In genomic region chr1:975896-976683, GRCh38 we compare ENCODE assay signal across 1 cellular context.
A peak's percentile ranks its signal among the peaks of the same experiment; 100 is the strongest.
TF ChIP-seq lines count a peak whose summit lies in the region.

No MANE protein-coding gene starts in this region.

TF ChIP-seq in HepG2, 621 proteins besides CTCF, POLR2A, EP300 and RAD21 (continues in another document):
- TF ChIP-seq PCBP1 (IDR thresholded peaks at IDR 0.05; ENCODE audit: borderline replicate concordance, low read depth, low read length) (no peak), ZBTB46 (CRISPR knock-in tag; IDR thresholded peaks at IDR 0.05; ENCODE audit: borderline replicate concordance) (no peak), ZFX (CRISPR knock-in tag; IDR thresholded peaks at IDR 0.05; ENCODE audit: low read depth) (peak; percentile 49; the same call in 1 of the 2 replicates), ZNF646 (CRISPR knock-in tag; IDR thresholded peaks at IDR 0.05) (no peak), ZNF17 (CRISPR knock-in tag; IDR thresholded peaks at IDR 0.05) (no peak), ZNF776 (CRISPR knock-in tag; IDR thresholded peaks at IDR 0.05) (peak; percentile 76; the same call in 1 of the 2 replicates), HNF1B (CRISPR knock-in tag; IDR thresholded peaks at IDR 0.05) (peak; percentile 65; the same call in 1 of the 2 replicates), SAP130 (CRISPR knock-in tag; IDR thresholded peaks at IDR 0.05; ENCODE audit: low read depth) (peak; percentile 63), ZBTB1 (CRISPR knock-in tag; IDR thresholded peaks at IDR 0.05; ENCODE audit: borderline replicate concordance) (no peak), ZNF10 (CRISPR knock-in tag; IDR thresholded peaks at IDR 0.05; ENCODE audit: borderline replicate concordance, low read depth) (no peak), BCL6 (CRISPR knock-in tag; IDR thresholded peaks at IDR 0.05) (peak; percentile 34; the same call in 1 of the 2 replicates), ZNF766 (CRISPR knock-in tag; IDR thresholded peaks at IDR 0.05; ENCODE audit: borderline replicate concordance) (0 out of 2 replicates have a peak, but pooled peaks have one; percentile 28), SAFB2 (CRISPR knock-in tag; IDR thresholded peaks at IDR 0.05; ENCODE audit: borderline replicate concordance, low read depth) (0 out of 2 replicates have a peak, but pooled peaks have one; percentile 57), FOSL2 (CRISPR knock-in tag; IDR thresholded peaks at IDR 0.05) (0 out of 2 replicates have a peak, but pooled peaks have one; percentile 18), ISX (CRISPR knock-in tag; conservative IDR thresholded peaks at IDR 0.05) (no peak), KLF11 (CRISPR knock-in tag; IDR thresholded peaks at IDR 0.05) (no peak), MLXIP (CRISPR knock-in tag; IDR thresholded peaks at IDR 0.05; ENCODE audit: borderline replicate concordance) (no peak), SNAI1 (CRISPR knock-in tag; IDR thresholded peaks at IDR 0.05; ENCODE audit: borderline replicate concordance) (no peak), SP4 (CRISPR knock-in tag; IDR thresholded peaks at IDR 0.05) (0 out of 2 replicates have a peak, but pooled peaks have one; percentile 52), SIN3B (IDR thresholded peaks at IDR 0.05; ENCODE audit: low read length) (no peak), ETV6 (CRISPR knock-in tag; conservative IDR thresholded peaks at IDR 0.05) (no peak), GABPB1 (CRISPR knock-in tag; IDR thresholded peaks at IDR 0.05) (peak; percentile 80; the same call in 1 of the 2 replicates), IKZF4 (CRISPR knock-in tag; IDR thresholded peaks at IDR 0.05; ENCODE audit: borderline replicate concordance, low read depth, not compliant biosample characterization) (no peak), SP1 (IDR thresholded peaks at IDR 0.05) (no peak), SP1 (CRISPR knock-in tag; IDR thresholded peaks at IDR 0.05) (no peak), ZBTB34 (CRISPR knock-in tag; IDR thresholded peaks at IDR 0.05) (no peak), ZNF496 (CRISPR knock-in tag; IDR thresholded peaks at IDR 0.05; ENCODE audit: insufficient replicate concordance) (no peak), SMAD9 (CRISPR knock-in tag; IDR thresholded peaks at IDR 0.05) (no peak), ZFP82 (CRISPR knock-in tag; IDR thresholded peaks at IDR 0.05; ENCODE audit: borderline replicate concordance) (no peak), NFAT5 (CRISPR knock-in tag; IDR thresholded peaks at IDR 0.05) (0 out of 2 replicates have a peak, but pooled peaks have one; percentile 48), PPARG (CRISPR knock-in tag; conservative IDR thresholded peaks at IDR 0.05) (no peak), XRCC5 (optimal IDR thresholded peaks at IDR 0.05; ENCODE audit: low read length) (peak; percentile 45), ZNF543 (CRISPR knock-in tag; IDR thresholded peaks at IDR 0.05) (0 out of 2 replicates have a peak, but pooled peaks have one; percentile 32), ZNF557 (CRISPR knock-in tag; IDR thresholded peaks at IDR 0.05) (no peak), CSRNP2 (CRISPR knock-in tag; conservative IDR thresholded peaks at IDR 0.05; ENCODE audit: low read depth) (no peak), HMGA1 (CRISPR knock-in tag; conservative IDR thresholded peaks at IDR 0.05) (no peak), ZNF138 (CRISPR knock-in tag; IDR thresholded peaks at IDR 0.05; ENCODE audit: low read depth) (no peak), XBP1 (CRISPR knock-in tag; IDR thresholded peaks at IDR 0.05) (no peak)
